5 cellular contexts compared by ENCODE assay signal in the genomic region with DNA sequence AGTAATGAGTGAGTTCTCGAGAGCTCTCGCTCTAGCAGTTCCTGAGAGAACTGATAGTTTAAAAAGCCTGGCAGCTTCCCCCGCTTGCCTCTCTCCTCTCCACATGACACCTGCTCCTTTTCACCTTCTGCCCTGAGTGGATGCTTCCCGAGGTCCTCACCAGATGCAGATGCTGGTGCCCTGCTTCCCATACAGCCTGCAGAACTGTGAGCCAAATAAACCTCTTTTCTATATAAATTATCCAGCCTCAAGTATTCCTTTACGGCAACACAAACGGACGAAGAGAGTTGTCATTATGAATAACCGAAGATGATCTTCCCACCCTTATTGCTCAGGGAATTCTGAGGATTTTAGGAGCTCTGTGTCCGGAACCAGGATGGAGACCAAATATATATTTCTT.
"Had no signal": no experiment of that assay in that cellular context is flagged by ENCODE, and none has a peak within 500 bp of the region (broad histone marks: within the 10 kb centered on the region; RNA-seq: fewer than 3 reads in every experiment).

No MANE protein-coding gene starts in this region.

- H3K27ac ChIP-seq: HL-60, KMS-11 had no signal

- FAIRE-seq: HTR-8/SVneo had no signal

- H3K4me2 ChIP-seq: KMS-11 had no signal

- DNase-seq: KBM-7, KG1 had no signal

- H3K9ac ChIP-seq: KMS-11 had no signal
